Comparison of ENCODE assay signal across 2 cellular contexts in the genomic region with DNA sequence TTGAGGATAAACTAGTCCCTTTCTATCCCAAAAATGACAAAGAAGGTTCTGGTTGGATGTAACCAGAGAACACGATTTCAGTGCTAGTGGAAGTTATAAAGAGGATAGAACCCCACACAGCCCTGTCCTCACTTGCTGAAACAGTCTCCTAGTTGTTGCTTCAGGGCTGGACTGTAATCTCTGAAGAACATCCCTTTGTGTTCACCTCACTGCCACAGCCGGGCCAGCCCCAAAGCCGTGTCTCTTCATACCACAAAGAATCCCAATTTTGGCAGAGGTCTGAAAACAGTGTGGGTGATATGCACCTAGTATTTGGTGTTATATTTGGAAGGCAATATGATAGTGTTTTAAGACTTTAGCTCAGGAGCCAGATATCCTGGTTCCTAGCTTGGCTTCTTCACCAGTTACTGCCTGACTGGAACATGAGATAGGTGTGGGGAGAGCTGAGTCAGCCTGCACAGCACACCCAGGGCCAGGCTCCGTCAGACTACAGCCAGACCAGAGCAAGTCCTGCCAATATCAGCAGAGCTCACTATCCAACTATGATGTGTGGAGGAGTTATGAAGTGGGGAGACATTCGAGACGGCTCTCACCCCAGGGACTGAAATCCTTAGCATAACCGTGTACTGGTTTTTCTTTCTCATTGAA.
A peak's percentile ranks its signal among the peaks of the same experiment; 100 is the strongest.
TF ChIP-seq lines count a peak whose summit lies in the region.

No MANE protein-coding gene starts in this region.

TF ChIP-seq in K562, 482 proteins besides CTCF, POLR2A, EP300 and RAD21 (continued from another document and continues in another):
- no peak for TF ChIP-seq EZH2 (IDR thresholded peaks at IDR 0.05; ENCODE audit: borderline replicate concordance, low read depth, low read length)
- TF ChIP-seq ZNF583 (CRISPR knock-in tag; IDR thresholded peaks at IDR 0.05), result no peak
- TF ChIP-seq, protein P1, sequence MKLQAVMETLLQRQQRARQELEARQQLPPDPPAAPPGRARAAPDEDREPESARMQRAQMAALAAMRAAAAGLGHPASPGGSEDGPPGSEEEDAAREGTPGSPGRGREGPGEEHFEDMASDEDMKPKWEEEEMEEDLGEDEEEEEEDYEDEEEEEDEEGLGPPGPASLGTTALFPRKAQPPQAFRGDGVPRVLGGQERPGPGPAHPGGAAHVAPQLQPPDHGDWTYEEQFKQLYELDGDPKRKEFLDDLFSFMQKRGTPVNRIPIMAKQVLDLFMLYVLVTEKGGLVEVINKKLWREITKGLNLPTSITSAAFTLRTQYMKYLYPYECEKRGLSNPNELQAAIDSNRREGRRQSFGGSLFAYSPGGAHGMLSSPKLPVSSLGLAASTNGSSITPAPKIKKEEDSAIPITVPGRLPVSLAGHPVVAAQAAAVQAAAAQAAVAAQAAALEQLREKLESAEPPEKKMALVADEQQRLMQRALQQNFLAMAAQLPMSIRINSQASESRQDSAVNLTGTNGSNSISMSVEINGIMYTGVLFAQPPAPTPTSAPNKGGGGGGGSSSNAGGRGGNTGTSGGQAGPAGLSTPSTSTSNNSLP (IDR thresholded peaks at IDR 0.05; ENCODE audit: borderline replicate concordance, low read depth, low read length), result no peak
- TF ChIP-seq MECOM (CRISPR knock-in tag; IDR thresholded peaks at IDR 0.05), result no peak
- no peak for TF ChIP-seq CHCHD3 (CRISPR knock-in tag; IDR thresholded peaks at IDR 0.05)
- TF ChIP-seq NFIX (CRISPR knock-in tag; IDR thresholded peaks at IDR 0.05; ENCODE audit: low read depth), result no peak
- no peak for TF ChIP-seq FIP1L1 (IDR thresholded peaks at IDR 0.05; ENCODE audit: low read depth, low read length, poor library complexity, severe bottlenecking)
- TF ChIP-seq ZNF445 (CRISPR knock-in tag; IDR thresholded peaks at IDR 0.05; ENCODE audit: low read depth), result no peak
- TF ChIP-seq NR2C2 (CRISPR knock-in tag; IDR thresholded peaks at IDR 0.05), result no peak
- no peak for TF ChIP-seq NR2C2 (tag; IDR thresholded peaks at IDR 0.05)
- TF ChIP-seq ATF7 (IDR thresholded peaks at IDR 0.05), result 0 out of 2 replicates have a peak, but pooled peaks have one; percentile 15
- TF ChIP-seq, protein P2, sequence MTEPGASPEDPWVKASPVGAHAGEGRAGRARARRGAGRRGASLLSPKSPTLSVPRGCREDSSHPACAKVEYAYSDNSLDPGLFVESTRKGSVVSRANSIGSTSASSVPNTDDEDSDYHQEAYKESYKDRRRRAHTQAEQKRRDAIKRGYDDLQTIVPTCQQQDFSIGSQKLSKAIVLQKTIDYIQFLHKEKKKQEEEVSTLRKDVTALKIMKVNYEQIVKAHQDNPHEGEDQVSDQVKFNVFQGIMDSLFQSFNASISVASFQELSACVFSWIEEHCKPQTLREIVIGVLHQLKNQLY (CRISPR knock-in tag; conservative IDR thresholded peaks at IDR 0.05), result no peak
- TF ChIP-seq, protein P3, sequence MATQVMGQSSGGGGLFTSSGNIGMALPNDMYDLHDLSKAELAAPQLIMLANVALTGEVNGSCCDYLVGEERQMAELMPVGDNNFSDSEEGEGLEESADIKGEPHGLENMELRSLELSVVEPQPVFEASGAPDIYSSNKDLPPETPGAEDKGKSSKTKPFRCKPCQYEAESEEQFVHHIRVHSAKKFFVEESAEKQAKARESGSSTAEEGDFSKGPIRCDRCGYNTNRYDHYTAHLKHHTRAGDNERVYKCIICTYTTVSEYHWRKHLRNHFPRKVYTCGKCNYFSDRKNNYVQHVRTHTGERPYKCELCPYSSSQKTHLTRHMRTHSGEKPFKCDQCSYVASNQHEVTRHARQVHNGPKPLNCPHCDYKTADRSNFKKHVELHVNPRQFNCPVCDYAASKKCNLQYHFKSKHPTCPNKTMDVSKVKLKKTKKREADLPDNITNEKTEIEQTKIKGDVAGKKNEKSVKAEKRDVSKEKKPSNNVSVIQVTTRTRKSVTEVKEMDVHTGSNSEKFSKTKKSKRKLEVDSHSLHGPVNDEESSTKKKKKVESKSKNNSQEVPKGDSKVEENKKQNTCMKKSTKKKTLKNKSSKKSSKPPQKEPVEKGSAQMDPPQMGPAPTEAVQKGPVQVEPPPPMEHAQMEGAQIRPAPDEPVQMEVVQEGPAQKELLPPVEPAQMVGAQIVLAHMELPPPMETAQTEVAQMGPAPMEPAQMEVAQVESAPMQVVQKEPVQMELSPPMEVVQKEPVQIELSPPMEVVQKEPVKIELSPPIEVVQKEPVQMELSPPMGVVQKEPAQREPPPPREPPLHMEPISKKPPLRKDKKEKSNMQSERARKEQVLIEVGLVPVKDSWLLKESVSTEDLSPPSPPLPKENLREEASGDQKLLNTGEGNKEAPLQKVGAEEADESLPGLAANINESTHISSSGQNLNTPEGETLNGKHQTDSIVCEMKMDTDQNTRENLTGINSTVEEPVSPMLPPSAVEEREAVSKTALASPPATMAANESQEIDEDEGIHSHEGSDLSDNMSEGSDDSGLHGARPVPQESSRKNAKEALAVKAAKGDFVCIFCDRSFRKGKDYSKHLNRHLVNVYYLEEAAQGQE (CRISPR knock-in tag; IDR thresholded peaks at IDR 0.05; ENCODE audit: low read depth), result no peak
- TF ChIP-seq DPF2 (IDR thresholded peaks at IDR 0.05), result peak; percentile 83
- TF ChIP-seq NCOA1 (IDR thresholded peaks at IDR 0.05; ENCODE audit: low read depth), result no peak
- TF ChIP-seq, protein P4, sequence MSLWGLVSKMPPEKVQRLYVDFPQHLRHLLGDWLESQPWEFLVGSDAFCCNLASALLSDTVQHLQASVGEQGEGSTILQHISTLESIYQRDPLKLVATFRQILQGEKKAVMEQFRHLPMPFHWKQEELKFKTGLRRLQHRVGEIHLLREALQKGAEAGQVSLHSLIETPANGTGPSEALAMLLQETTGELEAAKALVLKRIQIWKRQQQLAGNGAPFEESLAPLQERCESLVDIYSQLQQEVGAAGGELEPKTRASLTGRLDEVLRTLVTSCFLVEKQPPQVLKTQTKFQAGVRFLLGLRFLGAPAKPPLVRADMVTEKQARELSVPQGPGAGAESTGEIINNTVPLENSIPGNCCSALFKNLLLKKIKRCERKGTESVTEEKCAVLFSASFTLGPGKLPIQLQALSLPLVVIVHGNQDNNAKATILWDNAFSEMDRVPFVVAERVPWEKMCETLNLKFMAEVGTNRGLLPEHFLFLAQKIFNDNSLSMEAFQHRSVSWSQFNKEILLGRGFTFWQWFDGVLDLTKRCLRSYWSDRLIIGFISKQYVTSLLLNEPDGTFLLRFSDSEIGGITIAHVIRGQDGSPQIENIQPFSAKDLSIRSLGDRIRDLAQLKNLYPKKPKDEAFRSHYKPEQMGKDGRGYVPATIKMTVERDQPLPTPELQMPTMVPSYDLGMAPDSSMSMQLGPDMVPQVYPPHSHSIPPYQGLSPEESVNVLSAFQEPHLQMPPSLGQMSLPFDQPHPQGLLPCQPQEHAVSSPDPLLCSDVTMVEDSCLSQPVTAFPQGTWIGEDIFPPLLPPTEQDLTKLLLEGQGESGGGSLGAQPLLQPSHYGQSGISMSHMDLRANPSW (CRISPR knock-in tag; IDR thresholded peaks at IDR 0.05), result no peak
- TF ChIP-seq NR2F6 (CRISPR knock-in tag; IDR thresholded peaks at IDR 0.05), result no peak
- no peak for TF ChIP-seq ZBTB17 (CRISPR knock-in tag; IDR thresholded peaks at IDR 0.05)
- no peak for TF ChIP-seq NCOA2 (IDR thresholded peaks at IDR 0.05; ENCODE audit: partially characterized antibody in 2 of 2)
- peak; percentile 42; the same call in 1 of the 2 replicates for TF ChIP-seq LEF1 (IDR thresholded peaks at IDR 0.05)
- no peak for TF ChIP-seq PTTG1 (tag; IDR thresholded peaks at IDR 0.05; ENCODE audit: low read depth)
- peak; percentile 75; the same call in 1 of the 2 replicates for TF ChIP-seq HDAC2 (IDR thresholded peaks at IDR 0.05)
- no peak for TF ChIP-seq ZKSCAN1 (IDR thresholded peaks at IDR 0.05; ENCODE audit: low read depth, low read length)
- TF ChIP-seq ZNF347 (CRISPR knock-in tag; IDR thresholded peaks at IDR 0.05; ENCODE audit: low read depth), result no peak

TF ChIP-seq in WTC11, 78 proteins besides CTCF, POLR2A, EP300 and RAD21 (continues in another document):
- TF ChIP-seq, protein P5, sequence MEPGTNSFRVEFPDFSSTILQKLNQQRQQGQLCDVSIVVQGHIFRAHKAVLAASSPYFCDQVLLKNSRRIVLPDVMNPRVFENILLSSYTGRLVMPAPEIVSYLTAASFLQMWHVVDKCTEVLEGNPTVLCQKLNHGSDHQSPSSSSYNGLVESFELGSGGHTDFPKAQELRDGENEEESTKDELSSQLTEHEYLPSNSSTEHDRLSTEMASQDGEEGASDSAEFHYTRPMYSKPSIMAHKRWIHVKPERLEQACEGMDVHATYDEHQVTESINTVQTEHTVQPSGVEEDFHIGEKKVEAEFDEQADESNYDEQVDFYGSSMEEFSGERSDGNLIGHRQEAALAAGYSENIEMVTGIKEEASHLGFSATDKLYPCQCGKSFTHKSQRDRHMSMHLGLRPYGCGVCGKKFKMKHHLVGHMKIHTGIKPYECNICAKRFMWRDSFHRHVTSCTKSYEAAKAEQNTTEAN (CRISPR knock-in tag; IDR thresholded peaks at IDR 0.05), result no peak
- TF ChIP-seq NR2C2 (CRISPR knock-in tag; IDR thresholded peaks at IDR 0.05), result no peak
- TF ChIP-seq TP53 (CRISPR knock-in tag; IDR thresholded peaks at IDR 0.05), result no peak
- TF ChIP-seq, protein P4 (CRISPR knock-in tag; conservative IDR thresholded peaks at IDR 0.05; ENCODE audit: low read depth), result no peak
- no peak for TF ChIP-seq PRRX2 (CRISPR knock-in tag; IDR thresholded peaks at IDR 0.05)
- TF ChIP-seq, protein P6, sequence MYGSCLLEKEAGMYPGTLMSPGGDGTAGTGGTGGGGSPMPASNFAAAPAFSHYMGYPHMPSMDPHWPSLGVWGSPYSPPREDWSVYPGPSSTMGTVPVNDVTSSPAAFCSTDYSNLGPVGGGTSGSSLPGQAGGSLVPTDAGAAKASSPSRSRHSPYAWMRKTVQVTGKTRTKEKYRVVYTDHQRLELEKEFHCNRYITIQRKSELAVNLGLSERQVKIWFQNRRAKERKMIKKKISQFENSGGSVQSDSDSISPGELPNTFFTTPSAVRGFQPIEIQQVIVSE (CRISPR knock-in tag; IDR thresholded peaks at IDR 0.05; ENCODE audit: borderline replicate concordance), result no peak
- TF ChIP-seq ZNF423 (CRISPR knock-in tag; IDR thresholded peaks at IDR 0.05), result no peak
- no peak for TF ChIP-seq ZNF138 (CRISPR knock-in tag; conservative IDR thresholded peaks at IDR 0.05)
- no peak for TF ChIP-seq ESRRA (CRISPR knock-in tag; IDR thresholded peaks at IDR 0.05; ENCODE audit: borderline replicate concordance)
- TF ChIP-seq, protein P7, sequence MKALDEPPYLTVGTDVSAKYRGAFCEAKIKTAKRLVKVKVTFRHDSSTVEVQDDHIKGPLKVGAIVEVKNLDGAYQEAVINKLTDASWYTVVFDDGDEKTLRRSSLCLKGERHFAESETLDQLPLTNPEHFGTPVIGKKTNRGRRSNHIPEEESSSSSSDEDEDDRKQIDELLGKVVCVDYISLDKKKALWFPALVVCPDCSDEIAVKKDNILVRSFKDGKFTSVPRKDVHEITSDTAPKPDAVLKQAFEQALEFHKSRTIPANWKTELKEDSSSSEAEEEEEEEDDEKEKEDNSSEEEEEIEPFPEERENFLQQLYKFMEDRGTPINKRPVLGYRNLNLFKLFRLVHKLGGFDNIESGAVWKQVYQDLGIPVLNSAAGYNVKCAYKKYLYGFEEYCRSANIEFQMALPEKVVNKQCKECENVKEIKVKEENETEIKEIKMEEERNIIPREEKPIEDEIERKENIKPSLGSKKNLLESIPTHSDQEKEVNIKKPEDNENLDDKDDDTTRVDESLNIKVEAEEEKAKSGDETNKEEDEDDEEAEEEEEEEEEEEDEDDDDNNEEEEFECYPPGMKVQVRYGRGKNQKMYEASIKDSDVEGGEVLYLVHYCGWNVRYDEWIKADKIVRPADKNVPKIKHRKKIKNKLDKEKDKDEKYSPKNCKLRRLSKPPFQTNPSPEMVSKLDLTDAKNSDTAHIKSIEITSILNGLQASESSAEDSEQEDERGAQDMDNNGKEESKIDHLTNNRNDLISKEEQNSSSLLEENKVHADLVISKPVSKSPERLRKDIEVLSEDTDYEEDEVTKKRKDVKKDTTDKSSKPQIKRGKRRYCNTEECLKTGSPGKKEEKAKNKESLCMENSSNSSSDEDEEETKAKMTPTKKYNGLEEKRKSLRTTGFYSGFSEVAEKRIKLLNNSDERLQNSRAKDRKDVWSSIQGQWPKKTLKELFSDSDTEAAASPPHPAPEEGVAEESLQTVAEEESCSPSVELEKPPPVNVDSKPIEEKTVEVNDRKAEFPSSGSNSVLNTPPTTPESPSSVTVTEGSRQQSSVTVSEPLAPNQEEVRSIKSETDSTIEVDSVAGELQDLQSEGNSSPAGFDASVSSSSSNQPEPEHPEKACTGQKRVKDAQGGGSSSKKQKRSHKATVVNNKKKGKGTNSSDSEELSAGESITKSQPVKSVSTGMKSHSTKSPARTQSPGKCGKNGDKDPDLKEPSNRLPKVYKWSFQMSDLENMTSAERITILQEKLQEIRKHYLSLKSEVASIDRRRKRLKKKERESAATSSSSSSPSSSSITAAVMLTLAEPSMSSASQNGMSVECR (CRISPR knock-in tag; IDR thresholded peaks at IDR 0.05; ENCODE audit: borderline replicate concordance), result no peak
- TF ChIP-seq, protein P8, sequence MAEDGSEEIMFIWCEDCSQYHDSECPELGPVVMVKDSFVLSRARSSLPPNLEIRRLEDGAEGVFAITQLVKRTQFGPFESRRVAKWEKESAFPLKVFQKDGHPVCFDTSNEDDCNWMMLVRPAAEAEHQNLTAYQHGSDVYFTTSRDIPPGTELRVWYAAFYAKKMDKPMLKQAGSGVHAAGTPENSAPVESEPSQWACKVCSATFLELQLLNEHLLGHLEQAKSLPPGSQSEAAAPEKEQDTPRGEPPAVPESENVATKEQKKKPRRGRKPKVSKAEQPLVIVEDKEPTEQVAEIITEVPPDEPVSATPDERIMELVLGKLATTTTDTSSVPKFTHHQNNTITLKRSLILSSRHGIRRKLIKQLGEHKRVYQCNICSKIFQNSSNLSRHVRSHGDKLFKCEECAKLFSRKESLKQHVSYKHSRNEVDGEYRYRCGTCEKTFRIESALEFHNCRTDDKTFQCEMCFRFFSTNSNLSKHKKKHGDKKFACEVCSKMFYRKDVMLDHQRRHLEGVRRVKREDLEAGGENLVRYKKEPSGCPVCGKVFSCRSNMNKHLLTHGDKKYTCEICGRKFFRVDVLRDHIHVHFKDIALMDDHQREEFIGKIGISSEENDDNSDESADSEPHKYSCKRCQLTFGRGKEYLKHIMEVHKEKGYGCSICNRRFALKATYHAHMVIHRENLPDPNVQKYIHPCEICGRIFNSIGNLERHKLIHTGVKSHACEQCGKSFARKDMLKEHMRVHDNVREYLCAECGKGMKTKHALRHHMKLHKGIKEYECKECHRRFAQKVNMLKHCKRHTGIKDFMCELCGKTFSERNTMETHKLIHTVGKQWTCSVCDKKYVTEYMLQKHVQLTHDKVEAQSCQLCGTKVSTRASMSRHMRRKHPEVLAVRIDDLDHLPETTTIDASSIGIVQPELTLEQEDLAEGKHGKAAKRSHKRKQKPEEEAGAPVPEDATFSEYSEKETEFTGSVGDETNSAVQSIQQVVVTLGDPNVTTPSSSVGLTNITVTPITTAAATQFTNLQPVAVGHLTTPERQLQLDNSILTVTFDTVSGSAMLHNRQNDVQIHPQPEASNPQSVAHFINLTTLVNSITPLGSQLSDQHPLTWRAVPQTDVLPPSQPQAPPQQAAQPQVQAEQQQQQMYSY (CRISPR knock-in tag; IDR thresholded peaks at IDR 0.05), result no peak
- TF ChIP-seq RELA (CRISPR knock-in tag; IDR thresholded peaks at IDR 0.05; ENCODE audit: borderline replicate concordance), result no peak
